25 cellular contexts compared by ENCODE assay signal in the genomic region with DNA sequence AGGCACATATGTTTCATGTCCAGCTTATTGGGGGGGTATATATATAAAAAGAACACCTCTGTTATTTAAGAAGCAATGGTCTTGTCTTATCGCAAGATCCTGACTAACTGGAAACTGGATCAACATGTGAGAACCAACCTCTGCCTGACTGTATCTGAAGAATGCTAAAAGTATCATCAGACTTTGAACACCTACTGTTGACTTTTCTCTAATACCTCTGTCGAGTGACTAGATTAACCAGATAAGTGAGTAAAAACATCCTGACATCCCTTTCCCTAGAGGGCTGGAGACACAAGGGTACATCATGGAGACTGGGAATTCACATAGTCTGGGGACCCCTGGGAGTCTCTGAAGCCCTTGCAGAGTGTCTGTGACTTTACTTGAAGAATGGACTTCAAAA. TPM values are rescaled to one million over a fixed set of nuclear protein-coding genes. Genes with fewer than 3 reads are reported as not detected.
DNase-seq lines count a peak whose midpoint lies in the region; ATAC-seq, FAIRE-seq and TF ChIP-seq lines count a peak whose summit lies in the region.
"Had no signal": no experiment of that assay in that cellular context is flagged by ENCODE, and none has a peak within 500 bp of the region (broad histone marks: within the 10 kb centered on the region; RNA-seq: fewer than 3 reads in every experiment).

No MANE protein-coding gene starts in this region.

- H3K9me3 ChIP-seq in A549: no peaks in the 10 kb centered on the region
- H3K9me3 ChIP-seq in right lobe of liver: no peaks in the 10 kb centered on the region
- H3K9me3 ChIP-seq: BLaER1 had no signal

- H3K4me1 ChIP-seq in A549: peaks cover 41% of the 10 kb centered on the region
- H3K4me1 ChIP-seq in right lobe of liver: peaks cover 0 to 28% (median 0%) of the 10 kb centered on the region in 4 donors
- H3K4me1 ChIP-seq: BLaER1 had no signal

- no peak for ATAC-seq in A549
- ATAC-seq in right lobe of liver: peak; percentile 55 to 86 (median 78)

- H3K36me3 Mint-ChIP-seq in progenitor cell of endocrine pancreas (ENCODE audit: insufficient read depth): no peaks in the 10 kb centered on the region
- H3K36me3 Mint-ChIP-seq: CD4-positive, alpha-beta memory T cell had no signal

- intact Hi-C loops in right lobe of liver (cut with DNase I): no loop called here

- H3K27me3 ChIP-seq in right lobe of liver: no peaks in the 10 kb centered on the region
- H3K27me3 ChIP-seq: BLaER1 had no signal

- no peak overlapping the region for H3K4me3 ChIP-seq in A549
- no peak overlapping the region for H3K4me3 ChIP-seq in epithelial cell of esophagus (ENCODE audit: low read length)
- no peak overlapping the region for H3K4me3 ChIP-seq in right lobe of liver
- H3K4me3 ChIP-seq: BLaER1 had no signal

- POLR2A ChIA-PET in A549 (lab: Yijun Ruan, JAX): no interaction called here

- TF ChIP-seq EP300 in A549 (IDR thresholded peaks at IDR 0.05): no peak

- peak in 1 of 2 experiments; percentile 27 for DNase-seq in A549 (ENCODE audit: low read depth in 1 of 2, low spot score in 1 of 2)
- peak; percentile 75 for DNase-seq in DMS53 treated with DMSO at 0.1 percent for 48 hours (lab: John Stamatoyannopoulos, UW; ENCODE audit: unreplicated experiment)
- peak; percentile 22 for DNase-seq in epithelial cell of esophagus (ENCODE audit: low read depth)
- DNase-seq in right lobe of liver: no peak
- no peak for DNase-seq in progenitor cell of endocrine pancreas (ENCODE audit: low spot score, unreplicated experiment)
- no peak for DNase-seq in NCI-H1092 (lab: John Stamatoyannopoulos, UW)
- DNase-seq in putamen (ENCODE audit: low spot score): no peak
- DNase-seq: CD4-positive, alpha-beta memory T cell; COR-L47; DND-41; HCEC 1CT; NCI-H1105 treated with DMSO at 0.1 percent for 48 hours; NCI-H1694; NCI-H2081; NCI-H2227 treated with DMSO at 0.1 percent for 48 hours; NCI-H526 treated with DMSO at 0.1 percent for 48 hours; Right ventricle myocardium superior; RPMI8226 had no signal

- TF ChIP-seq CTCF in A549 (IDR thresholded peaks at IDR 0.05) (no peak), epithelial cell of esophagus (IDR thresholded peaks at IDR 0.05; ENCODE audit: insufficient read depth, low read depth, low read length, missing control alignments) (no peak), right lobe of liver (IDR thresholded peaks at IDR 0.05) (no peak), progenitor cell of endocrine pancreas (IDR thresholded peaks at IDR 0.05; ENCODE audit: unreplicated experiment) (no peak)

- H3K27me3 Mint-ChIP-seq in progenitor cell of endocrine pancreas: no peaks in the 10 kb centered on the region

- no peak for FAIRE-seq in A549 (lab: Jason Lieb, UNC)
- FAIRE-seq: GM12892, H1 had no signal

- no peaks in the 10 kb centered on the region for H3K36me3 ChIP-seq in right lobe of liver
- H3K36me3 ChIP-seq: BLaER1 had no signal

- H3K4me2 ChIP-seq in A549: peak overlapping the region; percentile 20; the same call in 2 of the 3 replicates
- H3K4me2 ChIP-seq: BLaER1 had no signal

- WGBS in A549 (ENCODE audit: missing lambda C conversion rate): 39% methylated on average over 2 of the region's 2 CpGs
- 38% methylated on average over 2 of the region's 2 CpGs for WGBS in right lobe of liver (ENCODE audit: insufficient coverage, low coverage, low lambda C conversion rate, missing lambda C conversion rate)

- no peaks in the 10 kb centered on the region for H3K9me3 Mint-ChIP-seq in progenitor cell of endocrine pancreas (ENCODE audit: low read depth)

- no peak overlapping the region for H3K27ac Mint-ChIP-seq in progenitor cell of endocrine pancreas
- H3K27ac Mint-ChIP-seq: CD4-positive, alpha-beta memory T cell had no signal

- TF ChIP-seq POLR2A in A549 (IDR thresholded peaks at IDR 0.05; ENCODE audit: low read length): no peak
- TF ChIP-seq POLR2A in right lobe of liver (IDR thresholded peaks at IDR 0.05): no peak

- peaks cover 15% of the 10 kb centered on the region for H3K4me1 Mint-ChIP-seq in progenitor cell of endocrine pancreas (ENCODE audit: low read depth)
- H3K4me1 Mint-ChIP-seq: CD4-positive, alpha-beta memory T cell had no signal

- no peak for TF ChIP-seq RAD21 in A549 (conservative IDR thresholded peaks at IDR 0.05 in 1 of 2, IDR thresholded peaks at IDR 0.05 in 1 of 2)

- CTCF ChIA-PET in A549 (lab: Yijun Ruan, JAX): interaction anchor here (0.8 to 2.7 kb wide), 2 partner anchors 10 to 20 kb away, joined by 3 to 10 read pairs; no protein-coding TSS in a partner anchor

- H3K4me3 Mint-ChIP-seq in progenitor cell of endocrine pancreas (ENCODE audit: low read depth): no peak overlapping the region
- H3K4me3 Mint-ChIP-seq: CD4-positive, alpha-beta memory T cell had no signal

- 0 out of 6 replicates have a peak overlapping the region, but pooled peaks of 1 of the 2 experiments have one; percentile 32 for H3K27ac ChIP-seq in A549
- peak overlapping the region in 1 of 3 donors; percentile 31 for H3K27ac ChIP-seq in right lobe of liver
- H3K27ac ChIP-seq: BLaER1 had no signal

TF ChIP-seq in A549, 52 proteins besides CTCF, POLR2A, EP300 and RAD21 (continues in another document):
- TF ChIP-seq MAZ (IDR thresholded peaks at IDR 0.05; ENCODE audit: borderline replicate concordance, low read depth, low read length) (no peak), CEBPB (IDR thresholded peaks at IDR 0.05) (no peak), JUNB (IDR thresholded peaks at IDR 0.05) (no peak), ELK1 (IDR thresholded peaks at IDR 0.05; ENCODE audit: low read depth, low read length) (no peak), ESRRA (IDR thresholded peaks at IDR 0.05; ENCODE audit: borderline replicate concordance, low read length) (no peak)
- TF ChIP-seq, protein P1, sequence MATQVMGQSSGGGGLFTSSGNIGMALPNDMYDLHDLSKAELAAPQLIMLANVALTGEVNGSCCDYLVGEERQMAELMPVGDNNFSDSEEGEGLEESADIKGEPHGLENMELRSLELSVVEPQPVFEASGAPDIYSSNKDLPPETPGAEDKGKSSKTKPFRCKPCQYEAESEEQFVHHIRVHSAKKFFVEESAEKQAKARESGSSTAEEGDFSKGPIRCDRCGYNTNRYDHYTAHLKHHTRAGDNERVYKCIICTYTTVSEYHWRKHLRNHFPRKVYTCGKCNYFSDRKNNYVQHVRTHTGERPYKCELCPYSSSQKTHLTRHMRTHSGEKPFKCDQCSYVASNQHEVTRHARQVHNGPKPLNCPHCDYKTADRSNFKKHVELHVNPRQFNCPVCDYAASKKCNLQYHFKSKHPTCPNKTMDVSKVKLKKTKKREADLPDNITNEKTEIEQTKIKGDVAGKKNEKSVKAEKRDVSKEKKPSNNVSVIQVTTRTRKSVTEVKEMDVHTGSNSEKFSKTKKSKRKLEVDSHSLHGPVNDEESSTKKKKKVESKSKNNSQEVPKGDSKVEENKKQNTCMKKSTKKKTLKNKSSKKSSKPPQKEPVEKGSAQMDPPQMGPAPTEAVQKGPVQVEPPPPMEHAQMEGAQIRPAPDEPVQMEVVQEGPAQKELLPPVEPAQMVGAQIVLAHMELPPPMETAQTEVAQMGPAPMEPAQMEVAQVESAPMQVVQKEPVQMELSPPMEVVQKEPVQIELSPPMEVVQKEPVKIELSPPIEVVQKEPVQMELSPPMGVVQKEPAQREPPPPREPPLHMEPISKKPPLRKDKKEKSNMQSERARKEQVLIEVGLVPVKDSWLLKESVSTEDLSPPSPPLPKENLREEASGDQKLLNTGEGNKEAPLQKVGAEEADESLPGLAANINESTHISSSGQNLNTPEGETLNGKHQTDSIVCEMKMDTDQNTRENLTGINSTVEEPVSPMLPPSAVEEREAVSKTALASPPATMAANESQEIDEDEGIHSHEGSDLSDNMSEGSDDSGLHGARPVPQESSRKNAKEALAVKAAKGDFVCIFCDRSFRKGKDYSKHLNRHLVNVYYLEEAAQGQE (IDR thresholded peaks at IDR 0.05): no peak
- TF ChIP-seq, protein P2, sequence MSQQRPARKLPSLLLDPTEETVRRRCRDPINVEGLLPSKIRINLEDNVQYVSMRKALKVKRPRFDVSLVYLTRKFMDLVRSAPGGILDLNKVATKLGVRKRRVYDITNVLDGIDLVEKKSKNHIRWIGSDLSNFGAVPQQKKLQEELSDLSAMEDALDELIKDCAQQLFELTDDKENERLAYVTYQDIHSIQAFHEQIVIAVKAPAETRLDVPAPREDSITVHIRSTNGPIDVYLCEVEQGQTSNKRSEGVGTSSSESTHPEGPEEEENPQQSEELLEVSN (IDR thresholded peaks at IDR 0.05; ENCODE audit: borderline replicate concordance, low read depth): no peak
- TF ChIP-seq, protein P3, sequence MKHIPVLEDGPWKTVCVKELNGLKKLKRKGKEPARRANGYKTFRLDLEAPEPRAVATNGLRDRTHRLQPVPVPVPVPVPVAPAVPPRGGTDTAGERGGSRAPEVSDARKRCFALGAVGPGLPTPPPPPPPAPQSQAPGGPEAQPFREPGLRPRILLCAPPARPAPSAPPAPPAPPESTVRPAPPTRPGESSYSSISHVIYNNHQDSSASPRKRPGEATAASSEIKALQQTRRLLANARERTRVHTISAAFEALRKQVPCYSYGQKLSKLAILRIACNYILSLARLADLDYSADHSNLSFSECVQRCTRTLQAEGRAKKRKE (CRISPR knock-in tag; IDR thresholded peaks at IDR 0.05; ENCODE audit: low read depth): no peak

RNA-seq across cellular contexts. Expression of gene PIGC, which starts 26.3 kb away (rescaled TPM):
- polyA plus RNA-seq in A549 (2011; rRNA removed): 50.0 and 51.4 TPM in 2 replicates
- 20.6 and 29.2 TPM in 2 replicates for polyA plus RNA-seq in A549 (2012; cell fraction: cytosol; rRNA removed)
- 11.1 and 22.0 TPM in 2 replicates for polyA plus RNA-seq in A549 (2012; cell fraction: nucleus; rRNA removed)
- 24.9 to 32.2 TPM (median 30.7 TPM) in 3 replicates for polyA plus RNA-seq in A549 (2017; fragmentation: RNase III; extraction: RNeasy Plus Mini Kit Qiagen cat#74134 plus additional on column Dnase treatment)
- 42.7 and 44.9 TPM in 2 replicates for polyA minus RNA-seq in A549 (2011; rRNA and poly(A)+ RNA removed)
- 10 to 100 TPM in 2 of 6 experiments, 1 to 10 TPM in 4; 6.7 to 12.0 (median 8.7) TPM for total RNA-seq in right lobe of liver
- 28.6 and 30.3 TPM in 2 replicates for total RNA-seq in progenitor cell of endocrine pancreas

RNA-seq across cellular contexts. Expression of gene C1orf105, which starts 49.7 kb away (rescaled TPM):
- polyA plus RNA-seq in A549 (2011; rRNA removed) (0.38 and 0.40 TPM in 2 replicates), A549 (2017; fragmentation: RNase III; extraction: RNeasy Plus Mini Kit Qiagen cat#74134 plus additional on column Dnase treatment) (not detected in 3 replicates)
- polyA plus RNA-seq in A549 (2012; cell fraction: cytosol; rRNA removed): not detected in 2 replicates
- polyA plus RNA-seq in A549 (2012; cell fraction: nucleus; rRNA removed): not detected in 2 replicates
- polyA minus RNA-seq in A549 (2011; rRNA and poly(A)+ RNA removed): not detected in 2 replicates
- total RNA-seq in right lobe of liver (1 to 10 TPM in 1 of 6 experiments, under 1 TPM in 3, not detected in 2; 0.24 to 1.3 (median 0.46) TPM), progenitor cell of endocrine pancreas (not detected in 2 replicates)
- total RNA-seq: A172; CD4-positive, alpha-beta memory T cell; H1; M059J; NCI-H460 had no signal
- polyA plus RNA-seq: AG04450; CD4-positive, alpha-beta memory T cell; H1 had no signal

Comparison
In these comparisons a context has a peak if more than half of its experiments do, and no peak if none do; other contexts are left out.
1. ATAC-seq: peak in right lobe of liver (4 of 4); none in A549 (0 of 2).
2. DNase-seq: peak in DMS53 treated with DMSO at 0.1 percent for 48 hours (single experiment) and epithelial cell of esophagus (single experiment); none in right lobe of liver (0 of 3), progenitor cell of endocrine pancreas (single experiment), NCI-H1092 (single experiment) and putamen (single experiment).